In genomic region chr17:41510251-41511065, GRCh38 we compare ENCODE assay signal across 1 cellular context.
TF ChIP-seq lines count a peak whose summit lies in the region.

No MANE protein-coding gene starts in this region.

TF ChIP-seq in GM23338, 12 proteins besides CTCF, POLR2A, EP300 and RAD21 (continued from another document):
- TF ChIP-seq ZNF462 (CRISPR knock-in tag; IDR thresholded peaks at IDR 0.05) = no peak
- TF ChIP-seq ZNF331 (CRISPR knock-in tag; IDR thresholded peaks at IDR 0.05; ENCODE audit: low read depth) = no peak
- TF ChIP-seq JUNB (IDR thresholded peaks at IDR 0.05; ENCODE audit: unreplicated experiment) = no peak
- no peak for TF ChIP-seq REST (IDR thresholded peaks at IDR 0.05; ENCODE audit: unreplicated experiment)
- no peak for TF ChIP-seq ZNF114 (CRISPR knock-in tag; IDR thresholded peaks at IDR 0.05)
- TF ChIP-seq POLR2AphosphoS5 (IDR thresholded peaks at IDR 0.05; ENCODE audit: low read depth) = no peak
- no peak for TF ChIP-seq CREB1 (CRISPR knock-in tag; IDR thresholded peaks at IDR 0.05; ENCODE audit: low read depth)
TF ChIP-seq in GM23338: peak in this region for 0.
